ENCODE assay signal across 8 cellular contexts in the genomic region with DNA sequence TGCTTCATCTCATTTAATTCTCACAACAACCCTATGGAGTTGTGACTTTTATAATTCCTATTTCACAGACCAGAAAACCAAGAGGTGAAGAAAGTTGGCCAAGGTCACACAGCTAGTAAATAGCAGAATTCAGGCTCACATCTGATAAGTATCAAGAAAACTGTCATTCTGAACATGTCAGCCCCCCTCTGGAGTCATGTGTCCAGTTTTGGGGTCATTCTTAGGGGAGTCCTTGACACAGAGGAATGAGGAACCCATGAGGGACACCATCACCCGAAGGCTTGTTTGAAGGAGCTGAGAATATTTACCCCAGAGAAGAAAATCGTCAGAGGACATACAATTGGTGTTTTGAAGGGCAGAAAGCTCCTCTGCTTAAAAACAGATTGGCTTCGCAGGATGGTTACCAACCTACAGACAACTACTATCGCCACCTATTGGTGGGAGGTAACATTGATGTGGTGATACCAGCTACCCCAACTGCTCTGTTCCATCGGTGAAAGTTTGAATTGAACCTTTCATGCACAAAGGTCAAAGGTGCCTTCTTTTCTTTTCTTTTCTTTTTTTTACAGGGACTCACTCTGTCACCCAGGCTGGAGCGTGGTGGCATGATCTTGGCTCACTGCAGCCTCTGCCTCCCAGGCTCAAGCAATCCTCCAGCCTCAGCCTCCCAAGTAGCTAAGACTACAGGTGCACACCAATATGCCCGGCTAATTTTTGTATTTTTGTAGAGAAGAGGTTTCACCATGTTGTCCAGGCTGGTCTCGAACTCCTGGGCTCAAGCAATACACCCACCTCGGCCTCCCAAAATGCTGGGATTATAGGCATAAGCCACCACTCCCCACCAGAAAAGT. TPM values are rescaled to one million over a fixed set of nuclear protein-coding genes. Genes with fewer than 3 reads are reported as not detected.
DNase-seq lines count a peak whose midpoint lies in the region; ATAC-seq and TF ChIP-seq lines count a peak whose summit lies in the region.

No MANE protein-coding gene starts in this region.

- H3K36me3 ChIP-seq in KMS-11 (ENCODE audit: insufficient read depth) (no peaks in the 10 kb centered on the region), PC-9 (ENCODE audit: low read depth) (no peaks in the 10 kb centered on the region), trophoblast cell (ENCODE audit: control insufficient read depth in 1 of 2, insufficient read depth in 2 of 2, low read length in 2 of 2) (no peaks in the 10 kb centered on the region)

- H3K18ac ChIP-seq in trophoblast cell (ENCODE audit: low read length) = no peak overlapping the region

- CTCF ChIA-PET in PC-9 (lab: Charles Lee) = interaction anchor here (0.6 to 1.8 kb wide), 10 partner anchors 12 to 388 kb away, joined by 3 to 15 read pairs (median 4); a partner anchor contains a TSS

- H3K4me3 ChIP-seq in KMS-11 (IDR thresholded peaks at IDR 0.05; ENCODE audit: insufficient read depth, low read depth, low read length) (no peak overlapping the region), PC-9 (no peak overlapping the region), trophoblast cell (ENCODE audit: low read depth, low read length) (no peak overlapping the region)

- H2AFZ ChIP-seq in KMS-11 (ENCODE audit: low read depth) (peak overlapping the region; percentile 64), PC-9 (no peak overlapping the region), trophoblast cell (ENCODE audit: insufficient read depth, low read length, poor library complexity) (no peak overlapping the region)

- no peaks in the 10 kb centered on the region for H3K9me2 ChIP-seq in PC-9 (ENCODE audit: insufficient read depth)

- no peak overlapping the region for H4K12ac ChIP-seq in trophoblast cell (ENCODE audit: low read depth, low read length)

- H3K27me3 ChIP-seq in KMS-11 (ENCODE audit: insufficient read depth, low read depth) (no peaks in the 10 kb centered on the region), PC-9 (ENCODE audit: insufficient read depth, low read depth) (no peaks in the 10 kb centered on the region), foreskin keratinocyte (peaks cover 9% of the 10 kb centered on the region), trophoblast cell (ENCODE audit: insufficient read depth, low read length) (no peaks in the 10 kb centered on the region)

- BruUV-seq in PC-9 (replicated peaks; lab: Mats Ljungman, UMichigan) = no TSS peak

- peak; percentile 55 for ATAC-seq in foreskin keratinocyte
- no peak for ATAC-seq in GM21423 (IDR thresholded peaks at IDR 0.05; ENCODE audit: unreplicated experiment)
- ATAC-seq in GM21367 (IDR thresholded peaks at IDR 0.05; ENCODE audit: unreplicated experiment) = no peak

- H3K9ac ChIP-seq in KMS-11 (no peak overlapping the region), trophoblast cell (ENCODE audit: low read length) (no peak overlapping the region)

- H2BK5ac ChIP-seq in trophoblast cell (ENCODE audit: low read depth, low read length, poor library complexity) = no peak overlapping the region

- no peak overlapping the region for H3K4ac ChIP-seq in trophoblast cell (ENCODE audit: low read depth, low read length)

- no peak overlapping the region for H2BK120ac ChIP-seq in trophoblast cell (ENCODE audit: insufficient read depth, low read length, poor library complexity)

- H3K79me2 ChIP-seq in KMS-11 (ENCODE audit: insufficient read depth, low read depth) = no peaks in the 10 kb centered on the region
- H3K79me2 ChIP-seq in PC-9 (ENCODE audit: low read depth) = no peaks in the 10 kb centered on the region
- H3K79me2 ChIP-seq in trophoblast cell (ENCODE audit: control insufficient read depth, insufficient read depth, low read length, poor library complexity) = no peaks in the 10 kb centered on the region

- no peaks in the 10 kb centered on the region for H3F3A ChIP-seq in PC-9 (ENCODE audit: insufficient read depth, low read depth)

- H3K23ac ChIP-seq in trophoblast cell (ENCODE audit: low read length) = no peak overlapping the region

- H2AK5ac ChIP-seq in trophoblast cell (ENCODE audit: low read length) = no peak overlapping the region

- TF ChIP-seq CTCF in KMS-11 (conservative IDR thresholded peaks at IDR 0.05; ENCODE audit: low read depth, low read length) (peak; percentile 85), PC-9 (conservative IDR thresholded peaks at IDR 0.05) (peak; percentile 76), foreskin keratinocyte (conservative IDR thresholded peaks at IDR 0.05) (peak; percentile 85)

- no peak overlapping the region for H3K14ac ChIP-seq in trophoblast cell (ENCODE audit: low read length)

- H4K91ac ChIP-seq in trophoblast cell (ENCODE audit: low read depth, low read length) = no peak overlapping the region

- no peaks in the 10 kb centered on the region for H4K20me1 ChIP-seq in KMS-11 (ENCODE audit: insufficient read depth)
- no peaks in the 10 kb centered on the region for H4K20me1 ChIP-seq in PC-9 (ENCODE audit: insufficient read depth)

- peak; percentile 71 for DNase-seq in ELR (ENCODE audit: low read depth)
- DNase-seq in PC-9 = peak; percentile 29 to 37
- DNase-seq in activated T-helper 1 cell treated with Interleukin-2 at 50 U/mL for 16 hours (ENCODE audit: low read depth) = peak; percentile 11
- peak in 1 of 2 donors; percentile 39 for DNase-seq in foreskin keratinocyte
- DNase-seq in trophoblast cell = peak; percentile 48 to 82

- no peaks in the 10 kb centered on the region for H3K9me3 ChIP-seq in PC-9 (ENCODE audit: insufficient read depth, low read depth)
- no peaks in the 10 kb centered on the region for H3K9me3 ChIP-seq in trophoblast cell (ENCODE audit: insufficient read depth, low read depth, low read length)

- peaks cover 6% of the 10 kb centered on the region for H3K79me1 ChIP-seq in trophoblast cell (ENCODE audit: low read length)

- no peak overlapping the region for H2BK12ac ChIP-seq in trophoblast cell (ENCODE audit: low read length)

- POLR2A ChIA-PET in PC-9 (lab: Charles Lee; ENCODE audit: unreplicated experiment) = interaction anchor here (0.6 to 0.7 kb wide), 2 partner anchors 16 to 19 kb away, joined by 5 read pairs; no protein-coding TSS in a partner anchor

- peak overlapping the region; percentile 27 for H3K4me2 ChIP-seq in KMS-11
- H3K4me2 ChIP-seq in PC-9 = peak overlapping the region; percentile 34; the same call in 1 of the 2 replicates
- H3K4me2 ChIP-seq in trophoblast cell (ENCODE audit: low read length) = no peak overlapping the region

- H3K4me1 ChIP-seq in KMS-11 (ENCODE audit: low read depth, poor library complexity, severe bottlenecking) (peaks cover 22% of the 10 kb centered on the region), PC-9 (replicated peaks; ENCODE audit: insufficient read depth) (no peaks in the 10 kb centered on the region), foreskin keratinocyte (no peaks in the 10 kb centered on the region), trophoblast cell (ENCODE audit: control insufficient read depth in 1 of 2, insufficient read depth in 2 of 2, low read length in 2 of 2) (peaks cover 8 to 9% of the 10 kb centered on the region in 2 experiments)

- H3K27ac ChIP-seq in KMS-11 = no peak overlapping the region
- H3K27ac ChIP-seq in PC-9 = no peak overlapping the region
- no peak overlapping the region for H3K27ac ChIP-seq in foreskin keratinocyte
- no peak overlapping the region for H3K27ac ChIP-seq in trophoblast cell (ENCODE audit: low read depth, low read length)

- peak overlapping the region; percentile 43 for H4K8ac ChIP-seq in trophoblast cell (ENCODE audit: low read depth, low read length)

- intact Hi-C loops in PC-9 (cut with micrococcal nuclease; ENCODE audit: unreplicated experiment) = loop anchor here (2.0 kb wide), 1 partner anchor 48 kb away; no protein-coding TSS in a partner anchor

- WGBS in trophoblast cell (ENCODE audit: extremely low coverage, insufficient coverage, insufficient read length) = no CpG with 5 or more reads among the region's 9 CpGs

RNA-seq across cellular contexts. Expression of a gene that starts 31.3 kb away (rescaled TPM):
- total RNA-seq in PC-9 (2021) (0.20 and 0.50 TPM in 2 replicates), foreskin keratinocyte (0.04 and 0.10 TPM in 2 replicates)
- polyA plus RNA-seq in foreskin keratinocyte = 0.06 TPM in 1 of 2 replicates, not detected in the other
- 2.6 and 3.2 TPM in 2 replicates for polyA plus RNA-seq in trophoblast cell (2013)

RNA-seq across cellular contexts. Expression of a gene that starts 55.9 kb away (rescaled TPM):
- total RNA-seq in PC-9 (2021) = 111 and 124 TPM in 2 replicates
- 86.0 and 94.6 TPM in 2 replicates for total RNA-seq in foreskin keratinocyte
- 24.1 and 30.3 TPM in 2 replicates for polyA plus RNA-seq in foreskin keratinocyte
- polyA plus RNA-seq in trophoblast cell (2013) = 231 and 235 TPM in 2 replicates
